ENCODE assay signal across 8 cellular contexts in genomic region chr1:86704972-86705632, GRCh38. TPM values are rescaled to one million over a fixed set of nuclear protein-coding genes. Genes with fewer than 3 reads are reported as not detected.
DNase-seq lines count a peak whose midpoint lies in the region; ATAC-seq and TF ChIP-seq lines count a peak whose summit lies in the region.

No MANE protein-coding gene starts in this region.

- no peaks in the 10 kb centered on the region for H3K27me3 ChIP-seq in RWPE2 (ENCODE audit: insufficient read depth, poor library complexity, severe bottlenecking)

- H3K4me1 ChIP-seq in RWPE2 (ENCODE audit: insufficient read depth, poor library complexity, severe bottlenecking) = peaks cover 16% of the 10 kb centered on the region

- in situ Hi-C loops in G401 (cut with HindIII; ENCODE audit: low sequenced_read_pairs) = no loop called here

- peak; percentile 64 for DNase-seq in G401 (ENCODE audit: low spot score)
- DNase-seq in HT-29 (ENCODE audit: low spot score) = peak; percentile 71
- DNase-seq in RWPE2 (ENCODE audit: low spot score) = peak; percentile 51
- DNase-seq in amygdala (lab: John Stamatoyannopoulos, UW) = peak in 46 of 56 donors; percentile 6 to 77 (median 52)
- peak; percentile 73 for DNase-seq in left ventricle myocardium superior
- DNase-seq in posterior cingulate gyrus = peak; percentile 14 to 91 (median 36)
- DNase-seq in GM19240 (ENCODE audit: insufficient read length, low spot score) = no peak

- intact Hi-C loops in left ventricle myocardium superior (cut with micrococcal nuclease) (no loop called here), posterior cingulate gyrus (cut with DNase I) (loop anchor here (1.0 to 10.0 kb wide), 3 partner anchors 209 to 380 kb away; partner anchors contain the start of genes HS2ST1, ODF2L and SELENOF)

- no peak for TF ChIP-seq CTCF in RWPE2 (IDR thresholded peaks at IDR 0.05; ENCODE audit: poor library complexity, severe bottlenecking)

- H3K4me3 ChIP-seq in RWPE2 (ENCODE audit: severe bottlenecking) = peak overlapping the region; percentile 70

- H3K27ac ChIP-seq in RWPE2 (ENCODE audit: poor library complexity, severe bottlenecking) = peak overlapping the region; percentile 81

- peak; percentile 33 for ATAC-seq in GM21515 (IDR thresholded peaks at IDR 0.05; ENCODE audit: unreplicated experiment)
- ATAC-seq in RWPE2 (ENCODE audit: low read depth) = peak; percentile 52
- ATAC-seq in left ventricle myocardium superior = peak; percentile 69

- H3K9me3 ChIP-seq in RWPE2 (ENCODE audit: severe bottlenecking) = no peaks in the 10 kb centered on the region

- peaks cover 27% of the 10 kb centered on the region for H3K36me3 ChIP-seq in RWPE2 (ENCODE audit: low read depth)

RNA-seq across cellular contexts. Expression of gene SH3GLB1, which starts 0.7 kb away (rescaled TPM):
- total RNA-seq in G401 (2014; rRNA removed; shearing (Covaris generic)) = 8.7 and 21.7 TPM in 2 replicates
- total RNA-seq in HT-29 (2014; rRNA removed; shearing (Covaris generic)) = 17.0 and 18.1 TPM in 2 replicates
- 122 TPM for total RNA-seq in left ventricle myocardium superior
